Comparison of ENCODE assay signal across 12 cellular contexts in genomic region chr1:53930932-53931331, GRCh38. TPM values are rescaled to one million over a fixed set of nuclear protein-coding genes. Genes with fewer than 3 reads are reported as not detected.
"Had no signal": no experiment of that assay in that cellular context is flagged by ENCODE, and none has a peak within 500 bp of the region (broad histone marks: within the 10 kb centered on the region; RNA-seq: fewer than 3 reads in every experiment).

No MANE protein-coding gene starts in this region.

- FAIRE-seq: H1, H54 had no signal

- DNase-seq: GM23248, GOT3, H7, H9, HCEC 1CT, HFFc6 had no signal

- H2AFZ ChIP-seq: GM23248, GM23338 had no signal

- H3K27ac Mint-ChIP-seq: GM23338, H9, HFFc6 had no signal

- H3K4me3 Mint-ChIP-seq: GM23338, H9, HFFc6 had no signal

- H3K4me2 ChIP-seq: GM23338 had no signal

- H3K4me1 Mint-ChIP-seq: GM23338, H9 had no signal

- H3K4me1 ChIP-seq: HAP-1 had no signal

- H3K27ac ChIP-seq: GM23248 had no signal

- H3K4me3 ChIP-seq: GM23248, GM23338, HAP-1 had no signal

- H3K9ac ChIP-seq: GM23248 had no signal

- ATAC-seq: GM23338, HCT116 had no signal

RNA-seq across cellular contexts. Expression of gene DIO1, which starts 36.9 kb away (rescaled TPM):
- total RNA-seq: GM23248, GM23338, H1, H4, H7, H9, HFFc6 had no signal
- polyA plus RNA-seq: GM23248 had no signal
